In genomic region chr11:32434387-32435151, GRCh38 we compare ENCODE assay signal across 11 cellular contexts. TPM values are rescaled to one million over a fixed set of nuclear protein-coding genes. Genes with fewer than 3 reads are reported as not detected.
DNase-seq lines count a peak whose midpoint lies in the region; ATAC-seq and TF ChIP-seq lines count a peak whose summit lies in the region.
"Had no signal": no experiment of that assay in that cellular context is flagged by ENCODE, and none has a peak within 500 bp of the region (broad histone marks: within the 10 kb centered on the region; RNA-seq: fewer than 3 reads in every experiment).

No MANE protein-coding gene starts in this region.

- no peaks in the 10 kb centered on the region for H3K79me2 ChIP-seq in mesendoderm (ENCODE audit: control insufficient read depth, insufficient read depth, low read length)

- peak overlapping the region; percentile 81 for H3K56ac ChIP-seq in mesendoderm (ENCODE audit: low read length)

- H2BK15ac ChIP-seq in mesendoderm (replicated peaks; ENCODE audit: low read depth), result no peak overlapping the region

- no TSS peak for BruUV-seq in MCF 10A (replicated peaks; lab: Mats Ljungman, UMichigan)

- H3K9ac ChIP-seq in HUES48 (ENCODE audit: low read depth, low read length) (no peak overlapping the region), mesendoderm (ENCODE audit: low read length) (peak overlapping the region; percentile 42)

- no peak overlapping the region for H3K27ac ChIP-seq in HUES48 (ENCODE audit: low read depth, low read length)
- H3K27ac ChIP-seq in mesendoderm (ENCODE audit: low read depth, low read length), result no peak overlapping the region
- H3K27ac ChIP-seq: pancreas had no signal

- no peaks in the 10 kb centered on the region for H3K9me3 ChIP-seq in HUES48 (ENCODE audit: control insufficient read depth, insufficient read depth, low read length)
- H3K9me3 ChIP-seq: pancreas had no signal

- no peak overlapping the region for H3K23ac ChIP-seq in mesendoderm (ENCODE audit: low read length)

- no peaks in the 10 kb centered on the region for H3K36me3 ChIP-seq in HUES48 (ENCODE audit: control insufficient read depth, insufficient read depth, low read length)
- H3K36me3 ChIP-seq in mesendoderm (ENCODE audit: control insufficient read depth, insufficient read depth, low read length), result no peaks in the 10 kb centered on the region
- H3K36me3 ChIP-seq: pancreas had no signal

- H3K36me3 Mint-ChIP-seq in CD14-positive monocyte, result peaks cover 3 to 7% of the 10 kb centered on the region in 2 donors
- H3K36me3 Mint-ChIP-seq in MCF 10A (ENCODE audit: insufficient read depth, unreplicated experiment), result no peaks in the 10 kb centered on the region
- H3K36me3 Mint-ChIP-seq: T-cell had no signal

- H2BK5ac ChIP-seq in mesendoderm (ENCODE audit: low read length), result no peak overlapping the region

- H3K27ac Mint-ChIP-seq in CD14-positive monocyte, result no peak overlapping the region
- no peak overlapping the region for H3K27ac Mint-ChIP-seq in MCF 10A (ENCODE audit: low read depth, unreplicated experiment)
- H3K27ac Mint-ChIP-seq: T-cell had no signal

- H3K4me3 ChIP-seq in HUES48 (ENCODE audit: low read depth, low read length) (peak overlapping the region; percentile 50; the same call in 1 of the 2 replicates), mesendoderm (ENCODE audit: low read length) (no peak overlapping the region)

- no peak overlapping the region for H3K18ac ChIP-seq in mesendoderm (ENCODE audit: low read length)

- H3K27me3 Mint-ChIP-seq in CD14-positive monocyte (ENCODE audit: low read depth in 3 of 3) (peaks cover 90 to 99% (median 95%) of the 10 kb centered on the region in 3 donors), MCF 10A (ENCODE audit: insufficient read depth, unreplicated experiment) (peaks cover 2% of the 10 kb centered on the region)

- H3K4me1 Mint-ChIP-seq in CD14-positive monocyte (peaks cover 56% of the 10 kb centered on the region), MCF 10A (ENCODE audit: insufficient read depth, unreplicated experiment) (no peaks in the 10 kb centered on the region)

- H4K8ac ChIP-seq in mesendoderm (ENCODE audit: low read depth, low read length), result no peak overlapping the region

- ATAC-seq in HG02759 (IDR thresholded peaks at IDR 0.05; ENCODE audit: unreplicated experiment) (no peak), GM18502 (IDR thresholded peaks at IDR 0.05; ENCODE audit: poor library complexity, unreplicated experiment) (no peak)

- CTCF ChIA-PET in MCF 10A (lab: Yijun Ruan, JAX), result interaction anchor here (0.6 to 1.9 kb wide), 3 partner anchors 17 to 157 kb away, joined by 3 to 13 read pairs (median 3); no protein-coding TSS in a partner anchor

- H3K4ac ChIP-seq in mesendoderm (ENCODE audit: low read depth, low read length), result no peak overlapping the region

- H2BK120ac ChIP-seq in mesendoderm (ENCODE audit: low read depth, low read length), result no peak overlapping the region

- H2AK5ac ChIP-seq in mesendoderm (ENCODE audit: low read length), result no peak overlapping the region

- no peak overlapping the region for H4K5ac ChIP-seq in mesendoderm (ENCODE audit: low read length)

- H3K4me3 Mint-ChIP-seq in CD14-positive monocyte (peak overlapping the region; percentile 41 to 73), MCF 10A (ENCODE audit: unreplicated experiment) (peak overlapping the region; percentile 47)

- intact Hi-C loops in CD14-positive monocyte (cut with micrococcal nuclease), result no loop called here
- intact Hi-C loops in MCF 10A (cut with micrococcal nuclease), result no loop called here

- TF ChIP-seq CTCF in CD14-positive monocyte (IDR thresholded peaks at IDR 0.05) (no peak), MCF 10A (IDR thresholded peaks at IDR 0.05; ENCODE audit: unreplicated experiment) (no peak)

- peaks cover 0 to 33% (median 15%) of the 10 kb centered on the region in 7 donors for H3K9me3 Mint-ChIP-seq in CD14-positive monocyte
- peaks cover 7% of the 10 kb centered on the region for H3K9me3 Mint-ChIP-seq in MCF 10A (ENCODE audit: unreplicated experiment)
- H3K9me3 Mint-ChIP-seq: T-cell had no signal

- no CpG with 5 or more reads among the region's 75 CpGs for WGBS in mesendoderm (ENCODE audit: extremely low coverage, insufficient coverage, low lambda C conversion rate)

- H3K4me1 ChIP-seq in HUES48 (ENCODE audit: control insufficient read depth, insufficient read depth, low read length) (peaks cover 32% of the 10 kb centered on the region), mesendoderm (ENCODE audit: control insufficient read depth, low read depth, low read length) (peaks cover 6% of the 10 kb centered on the region)
- H3K4me1 ChIP-seq: pancreas had no signal

- H3K27me3 ChIP-seq in HUES48 (ENCODE audit: control insufficient read depth, insufficient read depth, low read length) (peaks cover 100% of the 10 kb centered on the region), mesendoderm (ENCODE audit: insufficient read depth, low read length, poor library complexity) (peaks cover 70% of the 10 kb centered on the region)

- H3K79me1 ChIP-seq in mesendoderm (ENCODE audit: low read length), result no peaks in the 10 kb centered on the region

- DNase-seq in CD14-positive monocyte (ENCODE audit: low spot score) (no peak), MCF 10A (ENCODE audit: unreplicated experiment) (peak; percentile 29), mesendoderm (peak; percentile 79), HT-29 (ENCODE audit: low spot score) (no peak), activated gamma-delta T cell (lab: John Stamatoyannopoulos, UW) (no peak)
- DNase-seq: pancreas, T-cell had no signal

- H3K4me2 ChIP-seq in mesendoderm (ENCODE audit: low read length), result peak overlapping the region; percentile 84

- POLR2A ChIA-PET in MCF 10A (lab: Yijun Ruan, JAX), result interaction anchor here (1.3 kb wide), 1 partner anchor 152 kb away, joined by 3 read pairs; no protein-coding TSS in a partner anchor

RNA-seq across cellular contexts. Expression of gene WT1, which starts 0.8 kb away (rescaled TPM):
- polyA plus RNA-seq in CD14-positive monocyte, result not detected
- 0.22 and 0.61 TPM in 2 replicates for total RNA-seq in MCF 10A (2022)
- 1.0 TPM for polyA plus RNA-seq in mesendoderm (2013, experiment 1 of 2)
- 0.92 TPM for polyA plus RNA-seq in mesendoderm (2013, experiment 2 of 2)
- total RNA-seq in HT-29 (2014; rRNA removed; shearing (Covaris generic)), result not detected in 2 replicates
- total RNA-seq: dermis microvascular lymphatic vessel endothelial cell, T-cell had no signal

Comparison
In these comparisons a context has a peak if more than half of its experiments do, and no peak if none do; other contexts are left out.
1. DNase-seq: peak in MCF 10A (single experiment) and mesendoderm (single experiment); none in CD14-positive monocyte (single experiment), HT-29 (single experiment) and activated gamma-delta T cell (single experiment).